In the genomic region with DNA sequence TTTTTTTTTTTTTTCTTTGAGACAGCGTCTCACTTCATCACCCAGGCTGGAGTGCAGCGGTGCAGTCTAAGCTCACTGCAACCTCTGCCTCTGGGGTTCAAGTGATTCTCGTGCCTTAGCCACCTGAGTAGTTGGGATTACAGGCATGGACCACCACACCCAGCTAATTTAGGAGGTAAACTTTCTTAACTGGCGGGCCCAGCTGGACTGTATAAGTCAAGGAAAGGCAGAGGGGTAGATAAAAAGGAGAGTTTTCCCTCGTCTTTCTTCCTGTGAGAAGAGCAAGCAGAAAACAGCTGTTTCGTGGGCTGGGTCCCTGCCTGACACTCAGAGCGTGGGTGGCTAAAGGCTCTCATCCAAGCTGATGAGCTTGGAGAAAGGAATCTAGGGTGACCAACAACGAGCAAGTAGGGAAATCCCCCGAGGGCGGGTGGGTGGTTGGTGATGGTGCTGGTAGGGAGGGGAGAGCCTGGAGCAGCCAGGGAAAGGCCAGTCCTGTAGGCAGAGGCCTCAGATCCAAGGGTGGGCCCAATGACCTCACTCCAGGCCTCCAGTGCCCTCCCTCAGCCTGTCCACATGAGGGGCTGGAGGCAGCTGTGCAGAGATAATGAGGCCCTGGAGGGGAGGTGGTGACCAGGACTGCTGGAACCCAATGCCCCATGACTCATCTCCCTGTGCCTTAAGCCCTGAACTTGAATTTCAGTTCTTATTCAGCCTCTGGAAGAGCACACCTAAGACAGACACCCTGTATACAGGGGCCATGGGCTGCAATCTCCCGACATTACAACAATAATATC, we compare ENCODE assay signal across 9 cellular contexts. TPM values are rescaled to one million over a fixed set of nuclear protein-coding genes. Genes with fewer than 3 reads are reported as not detected.
A peak's percentile ranks its signal among the peaks of the same experiment; 100 is the strongest.
DNase-seq lines count a peak whose midpoint lies in the region; ATAC-seq, FAIRE-seq and TF ChIP-seq lines count a peak whose summit lies in the region.
"Had no signal": no experiment of that assay in that cellular context is flagged by ENCODE, and none has a peak within 500 bp of the region (broad histone marks: within the 10 kb centered on the region; RNA-seq: fewer than 3 reads in every experiment).

No MANE protein-coding gene starts in this region.

- H3K14ac ChIP-seq in H1 (ENCODE audit: insufficient read length): no peak overlapping the region

- peaks cover 43% of the 10 kb centered on the region for H3K4me1 ChIP-seq in A549
- peaks cover 0 to 7% (median 1%) of the 10 kb centered on the region in 4 experiments; a peak in 1 of 7 replicates for H3K4me1 ChIP-seq in H1 (replicated peaks in 1 of 4; ENCODE audit: control insufficient read depth in 3 of 4, insufficient read depth in 4 of 4, low read length in 3 of 4)

- 52% methylated on average over 10 of the region's 11 CpGs for WGBS in A549 (ENCODE audit: missing lambda C conversion rate)
- 89% methylated on average over 9 of the region's 11 CpGs; no CpG with 5 or more reads in 1 of the 2 experiments for WGBS in H1 (ENCODE audit: extremely low coverage in 1 of 2, insufficient coverage in 1 of 2, insufficient read length in 1 of 2, insufficient replicate concordance in 2 of 2, low coverage in 1 of 2, low lambda C conversion rate in 2 of 2, missing lambda C conversion rate in 1 of 2), 2 experiments

- H3K36me3 ChIP-seq in H1 (ENCODE audit: control insufficient read depth in 2 of 4, insufficient read depth in 4 of 4, low read length in 3 of 4): peaks cover 3 to 12% (median 6%) of the 10 kb centered on the region in 4 experiments; a peak in 3 of 8 replicates

- no peak overlapping the region for H4K91ac ChIP-seq in H1 (replicated peaks; ENCODE audit: insufficient read length, low read length)

- H3K9me3 ChIP-seq in A549 (no peaks in the 10 kb centered on the region), H1 (ENCODE audit: insufficient read depth in 2 of 2, low read depth in 1 of 2, low read length in 1 of 2) (no peaks in the 10 kb centered on the region)

- no peak overlapping the region for H3K4ac ChIP-seq in H1 (replicated peaks; ENCODE audit: insufficient read length, low read depth, low read length)

- H3K27me3 ChIP-seq in H1 (replicated peaks in 1 of 4; ENCODE audit: control insufficient read depth in 3 of 4, extremely low read depth in 1 of 4, insufficient read depth in 3 of 4, low read length in 3 of 4): no peaks in the 10 kb centered on the region

- H3K79me2 ChIP-seq in H1 (ENCODE audit: control insufficient read depth in 1 of 2, insufficient read depth in 2 of 2, low read length in 2 of 2): no peaks in the 10 kb centered on the region

- in situ Hi-C loops in KBM-7 (cut with MboI; ENCODE audit: low pct_unique_long_range_greater_than_20kb, low sequenced_read_pairs): no loop called here

- no peaks in the 10 kb centered on the region for H3K79me1 ChIP-seq in H1 (ENCODE audit: low read depth, low read length)

- H2BK20ac ChIP-seq in H1 (ENCODE audit: low read length): no peak overlapping the region

- no peak overlapping the region for H3K56ac ChIP-seq in H1 (replicated peaks; ENCODE audit: insufficient read length, low read depth, low read length)

- H2BK15ac ChIP-seq in H1 (ENCODE audit: low read length): no peak overlapping the region

- H4K5ac ChIP-seq in H1 (ENCODE audit: insufficient read length, low read depth, low read length): no peak overlapping the region

- POLR2A ChIA-PET in A549 (lab: Yijun Ruan, JAX) (no interaction called here), H1 (lab: Charles Lee; ENCODE audit: partially characterized antibody) (interaction anchor here (1.0 kb wide), 1 partner anchor 10 kb away, joined by 5 read pairs; no protein-coding TSS in a partner anchor)

- H2BK12ac ChIP-seq in H1 (ENCODE audit: low read depth, low read length): no peak overlapping the region

- H3K27ac ChIP-seq in A549: peak overlapping the region in 1 of 2 experiments; percentile 64; a peak in 2 of 6 replicates
- H3K27ac ChIP-seq in H1 (ENCODE audit: low read depth, low read length): no peak overlapping the region
- H3K27ac ChIP-seq: KMS-11 had no signal

- TF ChIP-seq POLR2A in A549 (IDR thresholded peaks at IDR 0.05; ENCODE audit: low read length) (no peak), H1 (IDR thresholded peaks at IDR 0.05; ENCODE audit: control extremely low read depth in 1 of 2, low read depth in 2 of 2, low read length in 2 of 2) (no peak)

- H2BK120ac ChIP-seq in H1 (replicated peaks; ENCODE audit: low read depth, low read length): no peak overlapping the region

- CTCF ChIA-PET in A549 (lab: Yijun Ruan, JAX) (interaction anchor here (1.6 kb wide), 1 partner anchor 115 kb away, joined by 6 read pairs; no protein-coding TSS in a partner anchor), H1 (lab: Charles Lee; ENCODE audit: partially characterized antibody) (interaction anchor here (0.6 to 3.1 kb wide), 9 partner anchors 8 to 329 kb away, joined by 3 to 15 read pairs (median 4); no protein-coding TSS in a partner anchor)

- ATAC-seq in A549: peak; percentile 44 to 52; a peak in 4 of 6 replicates
- ATAC-seq in HG02852 (IDR thresholded peaks at IDR 0.05; ENCODE audit: unreplicated experiment): no peak

- peak overlapping the region; percentile 44 for H3K4me2 ChIP-seq in A549
- no peak overlapping the region for H3K4me2 ChIP-seq in H1 (ENCODE audit: insufficient read depth in 1 of 2, low read depth in 2 of 2, low read length in 2 of 2)
- H3K4me2 ChIP-seq: KMS-11 had no signal

- TF ChIP-seq CTCF in A549 (IDR thresholded peaks at IDR 0.05) (no peak), H1 (IDR thresholded peaks at IDR 0.05; ENCODE audit: control extremely low read depth in 1 of 3, insufficient read depth in 1 of 3, low read depth in 1 of 3, low read length in 3 of 3) (no peak)

- no peak for TF ChIP-seq EP300 in A549 (IDR thresholded peaks at IDR 0.05)
- TF ChIP-seq EP300 in H1 (IDR thresholded peaks at IDR 0.05; ENCODE audit: borderline replicate concordance in 1 of 2, low read depth in 2 of 2, low read length in 2 of 2): no peak

- no peak overlapping the region for H4K8ac ChIP-seq in H1 (ENCODE audit: extremely low read depth, insufficient read depth, low read length)

- FAIRE-seq in A549 (lab: Jason Lieb, UNC) (no peak), H1 (lab: Jason Lieb, UNC) (no peak)

- H4K20me1 ChIP-seq in H1 (replicated peaks in 1 of 2; ENCODE audit: control insufficient read depth in 1 of 2, insufficient read depth in 2 of 2, low read length in 2 of 2): no peaks in the 10 kb centered on the region

- DNase-seq in A549 (ENCODE audit: low read depth in 1 of 2, low spot score in 1 of 2): peak in 1 of 2 experiments; percentile 14
- peak in 40 of 76 experiments; percentile 5 to 75 (median 30) for DNase-seq in HUDEP-2 (lab: John Stamatoyannopoulos, UW; ENCODE audit: unreplicated experiment in 76 of 76)
- peak in 1 of 2 experiments; percentile 13 for DNase-seq in H1 (ENCODE audit: low read depth in 1 of 2, low spot score in 2 of 2)
- DNase-seq in middle frontal gyrus (ENCODE audit: extremely low spot score, low spot score): peak; percentile 71
- DNase-seq in DMS79 treated with DMSO at 0.1 percent for 48 hours (lab: John Stamatoyannopoulos, UW): no peak
- no peak for DNase-seq in NCI-H128 (lab: John Stamatoyannopoulos, UW; ENCODE audit: unreplicated experiment)
- DNase-seq in KBM-7: no peak

- no peak overlapping the region for H3K9ac ChIP-seq in H1 (replicated peaks in 1 of 4; ENCODE audit: extremely low read depth in 1 of 4, low read depth in 3 of 4, low read length in 3 of 4)
- H3K9ac ChIP-seq: KMS-11 had no signal

- H2AK5ac ChIP-seq in H1 (ENCODE audit: low read depth, low read length): no peak overlapping the region

- no peak overlapping the region for H3K4me3 ChIP-seq in A549
- H3K4me3 ChIP-seq in H1 (ENCODE audit: extremely low read depth in 1 of 4, insufficient read depth in 2 of 4, low read depth in 3 of 4, low read length in 4 of 4): no peak overlapping the region

- H2BK5ac ChIP-seq in H1 (ENCODE audit: low read depth, low read length): no peak overlapping the region

- TF ChIP-seq RAD21 in A549 (conservative IDR thresholded peaks at IDR 0.05 in 1 of 2, IDR thresholded peaks at IDR 0.05 in 1 of 2) (no peak), H1 (IDR thresholded peaks at IDR 0.05 in 1 of 2, conservative IDR thresholded peaks at IDR 0.05 in 1 of 2; ENCODE audit: low read depth in 2 of 2, low read length in 2 of 2) (no peak)

- no peaks in the 10 kb centered on the region; the same call in 1 of the 2 replicates for H3K23me2 ChIP-seq in H1 (ENCODE audit: low read depth, low read length)

- H3K18ac ChIP-seq in H1 (ENCODE audit: extremely low read depth, low read length): no peak overlapping the region

- no peak overlapping the region for H2AFZ ChIP-seq in H1 (ENCODE audit: low read length)

- H3K23ac ChIP-seq in H1 (ENCODE audit: insufficient read length): no peak overlapping the region

TF ChIP-seq in A549, 52 proteins besides CTCF, POLR2A, EP300 and RAD21 (continues in another document):
- TF ChIP-seq KDM5A (IDR thresholded peaks at IDR 0.05) (no peak), ZNF302 (CRISPR knock-in tag; IDR thresholded peaks at IDR 0.05) (no peak)

TF ChIP-seq in H1, 55 proteins besides CTCF, POLR2A, EP300 and RAD21:
- TF ChIP-seq POLR2AphosphoS5 (IDR thresholded peaks at IDR 0.05; ENCODE audit: low read depth, low read length) (peak; percentile 20; the same call in 1 of the 2 replicates), TCF12 (IDR thresholded peaks at IDR 0.05; ENCODE audit: low read depth, low read length) (no peak)

RNA-seq across cellular contexts. Expression of a gene that starts 43.1 kb away (rescaled TPM):
- polyA plus RNA-seq in A549 (2011; rRNA removed) (30.7 and 38.6 TPM in 2 replicates), A549 (2017; fragmentation: RNase III; extraction: RNeasy Plus Mini Kit Qiagen cat#74134 plus additional on column Dnase treatment) (17.4 to 18.8 TPM (median 18.8 TPM) in 3 replicates), H1 (2011; rRNA removed) (11.4 and 13.5 TPM in 2 replicates)
- 14.9 and 20.0 TPM in 2 replicates for polyA plus RNA-seq in A549 (2012; cell fraction: cytosol; rRNA removed)
- polyA plus RNA-seq in A549 (2012; cell fraction: nucleus; rRNA removed): 48.7 and 51.2 TPM in 2 replicates
- polyA minus RNA-seq in A549 (2011; rRNA and poly(A)+ RNA removed): 95.4 and 109 TPM in 2 replicates
- 29.7 and 33.6 TPM in 2 replicates for total RNA-seq in H1 (2021; fragmentation: NEBNext Ultra II Directional; extraction: Animal tissue kit (Norgen Biotek cat#: 25700))
- polyA plus RNA-seq in H1 (2011; cell fraction: cytosol; rRNA removed): 12.3 TPM
- polyA plus RNA-seq in H1 (2011; cell fraction: nucleus; rRNA removed): 28.9 TPM
- 11.8 to 21.0 TPM (median 15.1 TPM) in 4 replicates for polyA plus RNA-seq in H1 (2012, experiment 1 of 2)
- 6.2 TPM for polyA plus RNA-seq in H1 (2012, experiment 2 of 2)
- 9.1 TPM for polyA plus RNA-seq in H1 (2013, experiment 1 of 2)
- polyA plus RNA-seq in H1 (2013, experiment 2 of 2): 8.6 TPM
- polyA minus RNA-seq in H1 (2011; rRNA and poly(A)+ RNA removed): 59.1 and 59.3 TPM in 2 replicates
- polyA minus RNA-seq in H1 (2011; cell fraction: cytosol; rRNA and poly(A)+ RNA removed): 23.7 TPM
- polyA minus RNA-seq in H1 (2011; cell fraction: nucleus; rRNA and poly(A)+ RNA removed): 26.6 TPM

Comparison
In these comparisons a context has a peak if more than half of its experiments do, and no peak if none do; other contexts are left out.
1. DNase-seq: peak in HUDEP-2 (40 of 76) and middle frontal gyrus (single experiment); none in DMS79 treated with DMSO at 0.1 percent for 48 hours (single experiment), NCI-H128 (single experiment) and KBM-7 (single experiment).